Comparison of ENCODE assay signal across 8 cellular contexts in the genomic region with DNA sequence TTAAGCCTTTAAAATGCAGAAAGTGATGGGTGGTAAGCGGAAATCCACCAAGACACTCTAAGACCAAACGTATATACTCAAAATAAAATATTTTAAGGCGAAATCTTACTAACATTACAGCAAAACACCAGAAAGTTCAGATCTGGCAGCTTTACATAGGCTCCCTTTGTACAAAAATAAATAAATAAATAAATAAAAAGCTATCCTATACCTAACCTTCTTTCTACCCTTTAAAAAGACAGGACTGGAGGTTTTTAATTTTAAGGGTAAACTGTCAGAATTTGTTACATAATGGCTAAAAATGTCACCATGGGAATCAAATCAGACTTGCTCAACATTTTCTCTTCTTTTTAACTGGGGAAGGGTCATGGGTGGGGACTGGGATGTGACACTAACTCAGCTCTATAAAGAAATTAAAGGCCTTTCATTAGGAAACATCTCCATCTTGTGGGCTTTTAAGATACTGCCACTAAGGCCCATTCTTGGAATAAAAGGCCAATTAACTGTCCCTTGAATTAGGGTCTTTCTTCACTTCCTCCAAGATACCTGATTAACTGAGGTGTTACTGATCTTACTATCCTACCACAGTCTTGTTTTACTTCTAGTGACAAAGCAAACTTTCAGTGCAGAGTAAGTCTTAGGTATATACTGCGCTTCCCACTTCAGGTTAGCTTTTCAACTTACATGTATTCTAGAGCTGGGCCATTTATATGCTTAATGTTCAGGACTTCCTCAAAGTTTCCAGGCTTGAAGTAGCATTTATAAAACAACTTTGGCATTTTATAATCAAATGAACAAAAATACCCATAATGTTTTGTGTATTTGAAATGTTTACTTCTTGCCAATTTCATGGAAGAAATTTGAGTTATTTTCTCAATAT. TPM values are rescaled to one million over a fixed set of nuclear protein-coding genes. Genes with fewer than 3 reads are reported as not detected.
A peak's percentile ranks its signal among the peaks of the same experiment; 100 is the strongest.
DNase-seq lines count a peak whose midpoint lies in the region; ATAC-seq and TF ChIP-seq lines count a peak whose summit lies in the region.

No MANE protein-coding gene starts in this region.

- intact Hi-C loops in body of pancreas (cut with DNase I), result no loop called here

- no peaks in the 10 kb centered on the region for H3K9me3 Mint-ChIP-seq in activated CD4-positive, alpha-beta T cell treated with anti-CD3 and anti-CD28 coated beads, Interleukin-2, amount 10 ng/mL, durations not matched to agents 7 days and 5 days
- no peaks in the 10 kb centered on the region for H3K9me3 Mint-ChIP-seq in type B pancreatic cell

- ATAC-seq in body of pancreas, result peak; percentile 60
- ATAC-seq in GM21526 (IDR thresholded peaks at IDR 0.05; ENCODE audit: low FRiP score, unreplicated experiment), result no peak
- no peak for ATAC-seq in GM21515 (IDR thresholded peaks at IDR 0.05; ENCODE audit: unreplicated experiment)

- no peak for DNase-seq in activated CD4-positive, alpha-beta T cell treated with anti-CD3 and anti-CD28 coated beads, Interleukin-2, amount 10 ng/mL, durations not matched to agents 7 days and 5 days
- DNase-seq in activated CD4-positive, alpha-beta T cell treated with anti-CD3 and anti-CD28 coated beads for 4 hours, result no peak
- DNase-seq in NB4 (ENCODE audit: low read depth) (peak; percentile 57), body of pancreas (no peak), kidney glomerular epithelial cell (lab: John Stamatoyannopoulos, UW) (peak; percentile 40), type B pancreatic cell (ENCODE audit: extremely low spot score, unreplicated experiment) (no peak)

- H3K4me3 Mint-ChIP-seq in activated CD4-positive, alpha-beta T cell treated with anti-CD3 and anti-CD28 coated beads, Interleukin-2, amount 10 ng/mL, durations not matched to agents 7 days and 5 days, result no peak overlapping the region
- no peak overlapping the region for H3K4me3 Mint-ChIP-seq in type B pancreatic cell

- peaks cover 0 to 16% of the 10 kb centered on the region in 2 donors for H3K36me3 ChIP-seq in body of pancreas (replicated peaks in 1 of 2; ENCODE audit: insufficient read depth in 1 of 2, low read depth in 2 of 2)

- POLR2A ChIA-PET in activated CD4-positive, alpha-beta T cell treated with anti-CD3 and anti-CD28 coated beads, Interleukin-2, amount 10 ng/mL, durations not matched to agents 7 days and 5 days (lab: Charles Lee), result no interaction called here

- H3K4me1 Mint-ChIP-seq in activated CD4-positive, alpha-beta T cell treated with anti-CD3 and anti-CD28 coated beads, Interleukin-2, amount 10 ng/mL, durations not matched to agents 7 days and 5 days, result peaks cover 85% of the 10 kb centered on the region
- H3K4me1 Mint-ChIP-seq in type B pancreatic cell (ENCODE audit: unreplicated experiment), result peaks cover 31% of the 10 kb centered on the region

- H3K27me3 ChIP-seq in body of pancreas, result no peaks in the 10 kb centered on the region

- no peak overlapping the region for H3K27ac ChIP-seq in body of pancreas

- peaks cover 65% of the 10 kb centered on the region for H3K36me3 Mint-ChIP-seq in activated CD4-positive, alpha-beta T cell treated with anti-CD3 and anti-CD28 coated beads, Interleukin-2, amount 10 ng/mL, durations not matched to agents 7 days and 5 days (ENCODE audit: low read depth)
- H3K36me3 Mint-ChIP-seq in type B pancreatic cell, result peaks cover 31% of the 10 kb centered on the region

- TF ChIP-seq CTCF in NB4 (IDR thresholded peaks at IDR 0.05; ENCODE audit: low read depth, low read length), result peak; percentile 43
- peak; percentile 20 to 57 (median 50) for TF ChIP-seq CTCF in body of pancreas (IDR thresholded peaks at IDR 0.05)
- TF ChIP-seq CTCF in type B pancreatic cell (conservative IDR thresholded peaks at IDR 0.05), result peak; percentile 77

- TF ChIP-seq POLR2A in NB4 (IDR thresholded peaks at IDR 0.05; ENCODE audit: extremely low read depth, insufficient read length) (no peak), body of pancreas (IDR thresholded peaks at IDR 0.05) (no peak)

- CTCF ChIA-PET in activated CD4-positive, alpha-beta T cell treated with anti-CD3 and anti-CD28 coated beads, Interleukin-2, amount 10 ng/mL, durations not matched to agents 7 days and 5 days (lab: Charles Lee), result interaction anchor here (0.8 to 3.1 kb wide), 6 partner anchors 10 to 75 kb away, joined by 3 to 14 read pairs (median 4); no protein-coding TSS in a partner anchor

- no peaks in the 10 kb centered on the region for H3K27me3 Mint-ChIP-seq in activated CD4-positive, alpha-beta T cell treated with anti-CD3 and anti-CD28 coated beads, Interleukin-2, amount 10 ng/mL, durations not matched to agents 7 days and 5 days
- H3K27me3 Mint-ChIP-seq in type B pancreatic cell, result no peaks in the 10 kb centered on the region

- peak overlapping the region; percentile 46 for H3K27ac Mint-ChIP-seq in activated CD4-positive, alpha-beta T cell treated with anti-CD3 and anti-CD28 coated beads, Interleukin-2, amount 10 ng/mL, durations not matched to agents 7 days and 5 days
- peak overlapping the region; percentile 9 for H3K27ac Mint-ChIP-seq in type B pancreatic cell

- H3K4me3 ChIP-seq in NB4 (ENCODE audit: low read depth, low read length) (no peak overlapping the region), body of pancreas (no peak overlapping the region)

- H3K4me1 ChIP-seq in body of pancreas, result peaks cover 62% of the 10 kb centered on the region

- peaks cover 0 to 3% (median 0%) of the 10 kb centered on the region in 3 donors for H3K9me3 ChIP-seq in body of pancreas

- 89 to 90% methylated on average over 4 of the region's 4 CpGs for WGBS in body of pancreas, 2 donors

RNA-seq across cellular contexts. Expression of a gene that starts 13.3 kb away (rescaled TPM):
- 100 to 1,000 TPM; 368 to 430 TPM for total RNA-seq in activated CD4-positive, alpha-beta T cell treated with anti-CD3 and anti-CD28 coated beads, Interleukin-2, amount 10 ng/mL, durations not matched to agents 7 days and 5 days
- total RNA-seq in body of pancreas (100 to 1,000 TPM in 1 of 2 donors, 10 to 100 TPM in 1; 97.0 to 104 TPM), type B pancreatic cell (ENCODE audit: low replicate concordance) (225 and 367 TPM in 2 replicates)

Comparison
In these comparisons a context has a peak if more than half of its experiments do, and no peak if none do; other contexts are left out.
1. DNase-seq: peak in NB4 (single experiment) and kidney glomerular epithelial cell (single experiment); none in activated CD4-positive, alpha-beta T cell treated with anti-CD3 and anti-CD28 coated beads, Interleukin-2, amount 10 ng/mL, durations not matched to agents 7 days and 5 days (single experiment), activated CD4-positive, alpha-beta T cell treated with anti-CD3 and anti-CD28 coated beads for 4 hours (0 of 2), body of pancreas (0 of 4) and type B pancreatic cell (single experiment).
2. Peak in every context shown above with its lines, with median percentiles within 50 percentile points of each other: CTCF ChIP-seq.